In the genomic region with DNA sequence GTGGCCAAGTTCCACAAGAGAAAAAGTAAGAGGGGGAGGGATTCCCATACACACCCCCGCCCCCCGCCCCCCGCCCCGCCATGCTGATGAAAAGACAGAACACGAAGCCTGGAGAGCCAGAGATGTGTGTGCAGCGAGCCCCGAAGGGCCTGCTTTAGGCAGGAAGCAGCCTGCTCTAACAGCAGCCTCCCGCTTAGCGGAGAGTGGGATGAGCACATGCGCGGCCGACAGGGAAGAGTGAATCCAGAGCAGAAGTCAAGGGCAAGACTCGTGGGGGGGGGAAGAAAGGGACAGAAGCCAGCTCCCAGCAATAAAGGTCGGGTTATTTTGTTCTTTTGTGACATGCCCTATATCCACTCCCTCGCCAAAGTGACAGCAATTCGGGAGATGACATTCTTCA, we compare ENCODE assay signal across 14 cellular contexts.
DNase-seq lines count a peak whose midpoint lies in the region; ATAC-seq, FAIRE-seq and TF ChIP-seq lines count a peak whose summit lies in the region.
"Had no signal": no experiment of that assay in that cellular context is flagged by ENCODE, and none has a peak within 500 bp of the region (broad histone marks: within the 10 kb centered on the region; RNA-seq: fewer than 3 reads in every experiment).

No MANE protein-coding gene starts in this region.

- peaks cover 9% of the 10 kb centered on the region for H3K27me3 Mint-ChIP-seq in neural progenitor cell (ENCODE audit: insufficient read depth, low read depth)
- H3K27me3 Mint-ChIP-seq in mesothelial cell of epicardium (ENCODE audit: low read depth) = no peaks in the 10 kb centered on the region

- H3K27me3 ChIP-seq in neural progenitor cell (no peaks in the 10 kb centered on the region), WERI-Rb-1 (ENCODE audit: insufficient read depth, low read depth, severe bottlenecking) (no peaks in the 10 kb centered on the region)

- peaks cover 31% of the 10 kb centered on the region for H3K4me1 ChIP-seq in neural progenitor cell
- H3K4me1 ChIP-seq: Caco-2 had no signal

- peaks cover 25% of the 10 kb centered on the region for H3K36me3 Mint-ChIP-seq in neural progenitor cell
- peaks cover 29% of the 10 kb centered on the region for H3K36me3 Mint-ChIP-seq in mesothelial cell of epicardium

- no peak for TF ChIP-seq POLR2A in GM12892 (IDR thresholded peaks at IDR 0.05; ENCODE audit: low read depth, low read length)

- TF ChIP-seq CTCF in neural progenitor cell (IDR thresholded peaks at IDR 0.05) (no peak), WERI-Rb-1 (IDR thresholded peaks at IDR 0.05; ENCODE audit: low read depth, low read length) (no peak), mesothelial cell of epicardium (IDR thresholded peaks at IDR 0.05; ENCODE audit: unreplicated experiment) (no peak)

- peaks cover 17% of the 10 kb centered on the region for H4K20me1 ChIP-seq in neural progenitor cell (ENCODE audit: low read depth)

- H3K9ac ChIP-seq in neural progenitor cell = no peak overlapping the region

- H3K4me1 Mint-ChIP-seq in neural progenitor cell (peaks cover 40% of the 10 kb centered on the region), mesothelial cell of epicardium (no peaks in the 10 kb centered on the region)

- H3K36me3 ChIP-seq in neural progenitor cell (peaks cover 15% of the 10 kb centered on the region), WERI-Rb-1 (peaks cover 52% of the 10 kb centered on the region)

- FAIRE-seq in GM12892 (lab: Jason Lieb, UNC) = no peak

- DNase-seq in Right ventricle myocardium superior (peak; percentile 69), cardiac septum (ENCODE audit: low spot score) (no peak), head of caudate nucleus (peak; percentile 14 to 83 (median 62)), neural progenitor cell (ENCODE audit: low spot score) (no peak), GM12892 (ENCODE audit: insufficient read length) (no peak), NCI-H1048 (lab: John Stamatoyannopoulos, UW) (no peak), WERI-Rb-1 (no peak), mesothelial cell of epicardium (ENCODE audit: low spot score in 2 of 2, unreplicated experiment in 2 of 2) (no peak)
- DNase-seq: activated CD4-positive, CD25-positive, alpha-beta regulatory T cell; Caco-2; Karpas-422; naive B cell; NCI-H187 had no signal

- H3K27ac Mint-ChIP-seq in neural progenitor cell (peak overlapping the region; percentile 75), mesothelial cell of epicardium (no peak overlapping the region)

- H3K4me3 ChIP-seq in neural progenitor cell (no peak overlapping the region), WERI-Rb-1 (ENCODE audit: low read depth, low read length) (no peak overlapping the region)

- H3K9me3 Mint-ChIP-seq in neural progenitor cell (no peaks in the 10 kb centered on the region), mesothelial cell of epicardium (no peaks in the 10 kb centered on the region)
- H3K9me3 Mint-ChIP-seq: naive B cell had no signal

- H3K4me2 ChIP-seq in neural progenitor cell = no peak overlapping the region

- H2AFZ ChIP-seq in neural progenitor cell (replicated peaks) = no peak overlapping the region

- peak; percentile 66 for ATAC-seq in Right ventricle myocardium superior (ENCODE audit: poor library complexity)
- ATAC-seq: HCT116 had no signal

- peaks cover 22% of the 10 kb centered on the region for H3F3A ChIP-seq in neural progenitor cell (ENCODE audit: low read depth)

- H3K27ac ChIP-seq in neural progenitor cell (peak overlapping the region; percentile 84), WERI-Rb-1 (no peak overlapping the region)

- intact Hi-C loops in Right ventricle myocardium superior (cut with DNase I) = no loop called here
- intact Hi-C loops in cardiac septum (cut with DNase I) = no loop called here
- intact Hi-C loops in head of caudate nucleus (cut with DNase I) = no loop called here

- no peak overlapping the region for H3K4me3 Mint-ChIP-seq in neural progenitor cell
- H3K4me3 Mint-ChIP-seq in mesothelial cell of epicardium = no peak overlapping the region
- H3K4me3 Mint-ChIP-seq: naive B cell had no signal

- H3K9me3 ChIP-seq in neural progenitor cell (ENCODE audit: low read depth) = no peaks in the 10 kb centered on the region
- H3K9me3 ChIP-seq in WERI-Rb-1 (ENCODE audit: severe bottlenecking) = no peaks in the 10 kb centered on the region
- H3K9me3 ChIP-seq: Caco-2 had no signal

- H3K79me2 ChIP-seq in neural progenitor cell (ENCODE audit: low read depth) = peaks cover 15% of the 10 kb centered on the region

Comparison
In these comparisons a context has a peak if more than half of its experiments do, and no peak if none do; other contexts are left out.
1. DNase-seq: peak in Right ventricle myocardium superior (single experiment) and head of caudate nucleus (42 of 42); none in cardiac septum (single experiment), neural progenitor cell (single experiment), GM12892 (single experiment), NCI-H1048 (single experiment), WERI-Rb-1 (single experiment) and mesothelial cell of epicardium (0 of 2).